In genomic region chr19:47742636-47743035, GRCh38 we compare ENCODE assay signal across 8 cellular contexts. TPM values are rescaled to one million over a fixed set of nuclear protein-coding genes. Genes with fewer than 3 reads are reported as not detected.
A peak's percentile ranks its signal among the peaks of the same experiment; 100 is the strongest.
DNase-seq lines count a peak whose midpoint lies in the region; ATAC-seq and TF ChIP-seq lines count a peak whose summit lies in the region.

No MANE protein-coding gene starts in this region.

- H4K5ac ChIP-seq in H9 (ENCODE audit: insufficient read length, low read depth, low read length), result no peak overlapping the region

- H3K27me3 ChIP-seq in H9 (ENCODE audit: insufficient read depth, low read length) (no peaks in the 10 kb centered on the region), iPS-20b (ENCODE audit: insufficient read depth, low read length) (no peaks in the 10 kb centered on the region)

- H3K14ac ChIP-seq in H9 (ENCODE audit: insufficient read depth, low read length), result no peak overlapping the region

- H2AFZ ChIP-seq in H9 (ENCODE audit: low read length), result no peak overlapping the region

- no peak overlapping the region for H3K27ac ChIP-seq in H9 (ENCODE audit: insufficient read length, low read depth, low read length)
- peak overlapping the region; percentile 38 for H3K27ac ChIP-seq in adipose tissue (ENCODE audit: low read depth, low read length)
- H3K27ac ChIP-seq in iPS-20b (ENCODE audit: low read length), result no peak overlapping the region

- H3K9ac ChIP-seq in H9 (ENCODE audit: extremely low read depth, insufficient read length, low read length) (no peak overlapping the region), iPS-20b (ENCODE audit: low read depth, low read length) (peak overlapping the region; percentile 13; the same call in 1 of the 2 replicates)

- WGBS in H9 (ENCODE audit: extremely low coverage, insufficient read length, low lambda C conversion rate), result no CpG with 5 or more reads among the region's 13 CpGs
- WGBS in adipose tissue, 3 donors, result 34 to 52% (median 44%) methylated on average over 13 of the region's 13 CpGs

- H3K18ac ChIP-seq in H9 (ENCODE audit: insufficient read length, low read depth, low read length), result no peak overlapping the region

- H3K4me3 Mint-ChIP-seq in H9, result peak overlapping the region; percentile 55 to 69; a peak in 3 of 5 replicates
- H3K4me3 Mint-ChIP-seq in stimulated activated effector memory CD8-positive, alpha-beta T cell treated with anti-CD3 and anti-CD28 coated beads, Interleukin-12 subunit alpha, Interleukin-12 subunit beta, amount 100 ng/mL, for 72 hours, result peak overlapping the region; percentile 98

- H3K4me1 Mint-ChIP-seq in H9, result peaks cover 8 to 22% of the 10 kb centered on the region in 2 experiments
- H3K4me1 Mint-ChIP-seq in stimulated activated effector memory CD8-positive, alpha-beta T cell treated with anti-CD3 and anti-CD28 coated beads, Interleukin-12 subunit alpha, Interleukin-12 subunit beta, amount 100 ng/mL, for 72 hours, result peaks cover 25% of the 10 kb centered on the region

- no peak for ATAC-seq in stimulated activated effector memory CD8-positive, alpha-beta T cell treated with anti-CD3 and anti-CD28 coated beads, Interleukin-12 subunit alpha, Interleukin-12 subunit beta, amount 100 ng/mL, for 72 hours
- ATAC-seq in HG03196 (IDR thresholded peaks at IDR 0.05; ENCODE audit: unreplicated experiment) (no peak), GM19452 (IDR thresholded peaks at IDR 0.05; ENCODE audit: unreplicated experiment) (no peak)

- H2BK20ac ChIP-seq in H9 (ENCODE audit: low read depth, low read length, poor library complexity, severe bottlenecking), result no peak overlapping the region

- no peak overlapping the region for H2BK5ac ChIP-seq in H9 (ENCODE audit: insufficient read length, low read length)

- peaks cover 9 to 14% (median 13%) of the 10 kb centered on the region in 3 experiments for H3K36me3 Mint-ChIP-seq in H9 (ENCODE audit: insufficient read depth in 1 of 3, low read depth in 3 of 3)
- peaks cover 32% of the 10 kb centered on the region for H3K36me3 Mint-ChIP-seq in stimulated activated effector memory CD8-positive, alpha-beta T cell treated with anti-CD3 and anti-CD28 coated beads, Interleukin-12 subunit alpha, Interleukin-12 subunit beta, amount 100 ng/mL, for 72 hours

- no peak overlapping the region for H3K23ac ChIP-seq in H9 (ENCODE audit: insufficient read length, low read depth, low read length)

- H2AK5ac ChIP-seq in H9 (ENCODE audit: insufficient read length, low read length), result no peak overlapping the region

- H2BK120ac ChIP-seq in H9 (ENCODE audit: low read depth, low read length, poor library complexity, severe bottlenecking), result no peak overlapping the region

- no peaks in the 10 kb centered on the region for H3K9me3 Mint-ChIP-seq in H9
- no peaks in the 10 kb centered on the region for H3K9me3 Mint-ChIP-seq in stimulated activated effector memory CD8-positive, alpha-beta T cell treated with anti-CD3 and anti-CD28 coated beads, Interleukin-12 subunit alpha, Interleukin-12 subunit beta, amount 100 ng/mL, for 72 hours

- DNase-seq in H9 (no peak), kidney glomerular epithelial cell (lab: John Stamatoyannopoulos, UW) (no peak), Kasumi-1 (lab: John Stamatoyannopoulos, UW) (no peak)
- DNase-seq in stimulated activated effector memory CD8-positive, alpha-beta T cell treated with anti-CD3 and anti-CD28 coated beads, Interleukin-12 subunit alpha, Interleukin-12 subunit beta, amount 100 ng/mL, for 72 hours (ENCODE audit: low spot score in 2 of 2), result no peak

- no peak overlapping the region for H4K91ac ChIP-seq in H9 (ENCODE audit: insufficient read length, low read depth, low read length)

- H3K79me1 ChIP-seq in H9 (ENCODE audit: insufficient read depth, low read depth, low read length, poor library complexity, severe bottlenecking), result no peaks in the 10 kb centered on the region

- H3K4me1 ChIP-seq in H9 (ENCODE audit: insufficient read depth, low read length) (no peaks in the 10 kb centered on the region), iPS-20b (ENCODE audit: insufficient read depth, low read length) (0 out of 2 replicates have a peak, but pooled peaks cover 3% of the 10 kb centered on the region)

- no peak overlapping the region for H3K4ac ChIP-seq in H9 (ENCODE audit: low read depth, low read length)

- H3K4me3 ChIP-seq in iPS-20b (ENCODE audit: low read length), result peak overlapping the region; percentile 63; the same call in 1 of the 2 replicates

- no peak overlapping the region for H2BK12ac ChIP-seq in H9 (ENCODE audit: insufficient read length, low read depth, low read length)

- TF ChIP-seq CTCF in H9 (conservative IDR thresholded peaks at IDR 0.05), result no peak

- no peak overlapping the region for H2BK15ac ChIP-seq in H9 (ENCODE audit: low read depth, low read length)

- H4K20me1 ChIP-seq in H9 (ENCODE audit: control insufficient read depth, insufficient read depth, insufficient read length), result peaks cover 5% of the 10 kb centered on the region

- no peak overlapping the region for H3K56ac ChIP-seq in H9 (ENCODE audit: insufficient read length, low read depth, low read length)

- peaks cover 10% of the 10 kb centered on the region for H3K36me3 ChIP-seq in iPS-20b (ENCODE audit: insufficient read depth, low read depth, low read length)

- H3K4me2 ChIP-seq in H9 (ENCODE audit: insufficient read depth, insufficient read length, low read length), result peak overlapping the region; percentile 39

- H3K27me3 Mint-ChIP-seq in H9 (ENCODE audit: low read depth), result peaks cover 2% of the 10 kb centered on the region; the same call in 1 of the 2 replicates

- H3K9me3 ChIP-seq in H9 (ENCODE audit: control insufficient read depth, low read depth, low read length), result no peaks in the 10 kb centered on the region
- no peaks in the 10 kb centered on the region for H3K9me3 ChIP-seq in iPS-20b (ENCODE audit: insufficient read depth, low read depth, low read length)

- H3T11ph ChIP-seq in H9 (ENCODE audit: low read length), result no peak overlapping the region

- peaks cover 4% of the 10 kb centered on the region; the same call in 1 of the 2 replicates for H3K79me2 ChIP-seq in H9 (ENCODE audit: insufficient read depth, low read length)

- no peaks in the 10 kb centered on the region for H3K23me2 ChIP-seq in H9 (ENCODE audit: insufficient read length, low read depth, low read length, poor library complexity, severe bottlenecking)

- H4K8ac ChIP-seq in H9 (replicated peaks; ENCODE audit: insufficient read length, low read depth, low read length), result no peak overlapping the region

- H3K27ac Mint-ChIP-seq in H9, result peak overlapping the region; percentile 22 to 91 (median 28); a peak in 2 of 7 replicates
- H3K27ac Mint-ChIP-seq in stimulated activated effector memory CD8-positive, alpha-beta T cell treated with anti-CD3 and anti-CD28 coated beads, Interleukin-12 subunit alpha, Interleukin-12 subunit beta, amount 100 ng/mL, for 72 hours, result peak overlapping the region; percentile 92

RNA-seq across cellular contexts. Expression of gene NOP53, which starts 2.7 kb away (rescaled TPM):
- total RNA-seq in H9 (2021), result 325 and 332 TPM in 2 replicates
- polyA plus RNA-seq in adipose tissue, result 100 to 1,000 TPM; 413 to 769 (median 565) TPM

RNA-seq across cellular contexts. Expression of gene EHD2, which starts 29.4 kb away (rescaled TPM):
- 18.7 and 19.7 TPM in 2 replicates for total RNA-seq in H9 (2021)
- polyA plus RNA-seq in adipose tissue, result 100 to 1,000 TPM in 2 of 3 donors, 10 to 100 TPM in 1; 32.7 to 202 (median 129) TPM

RNA-seq across cellular contexts. Expression of gene SELENOW, which starts 35.9 kb away (rescaled TPM):
- total RNA-seq in H9 (2021), result 377 and 388 TPM in 2 replicates
- polyA plus RNA-seq in adipose tissue, result 100 to 1,000 TPM; 150 to 674 (median 235) TPM
